ENCODE assay signal across 14 cellular contexts in genomic region chr21:34552324-34553198, GRCh38. TPM values are rescaled to one million over a fixed set of nuclear protein-coding genes. Genes with fewer than 3 reads are reported as not detected.
A peak's percentile ranks its signal among the peaks of the same experiment; 100 is the strongest.
DNase-seq lines count a peak whose midpoint lies in the region; ATAC-seq and TF ChIP-seq lines count a peak whose summit lies in the region.
"Had no signal": no experiment of that assay in that cellular context is flagged by ENCODE, and none has a peak within 500 bp of the region (broad histone marks: within the 10 kb centered on the region; RNA-seq: fewer than 3 reads in every experiment).

No MANE protein-coding gene starts in this region.

- peak overlapping the region; percentile 79 for H3K27ac Mint-ChIP-seq in stimulated activated naive B cell treated with anti-CD40 and anti-IgM and Interleukin-4, amounts not matched to agents 10 μg/mL and 1 μg/mL and 100 μg/mL, for 72 hours
- H3K27ac Mint-ChIP-seq: activated T-helper 1 cell treated with anti-CD3 and anti-CD28 coated beads, Interleukin-12 subunit alpha, Interleukin-12 subunit beta, Interleukin-2, Interleukin-4 antibody, amounts not matched to agents 30 ng/mL and 10 ng/mL and 1 ng/mL, durations not matched to agents 14 hours and 24 hours and 36 hours had no signal

- peaks cover 24 to 41% of the 10 kb centered on the region in 2 donors for H3K36me3 Mint-ChIP-seq in stimulated activated naive B cell treated with anti-CD40 and anti-IgM and Interleukin-4, amounts not matched to agents 10 μg/mL and 1 μg/mL and 100 μg/mL, for 72 hours

- peaks cover 12 to 14% of the 10 kb centered on the region in 2 donors for H3K9me3 Mint-ChIP-seq in stimulated activated naive B cell treated with anti-CD40 and anti-IgM and Interleukin-4, amounts not matched to agents 10 μg/mL and 1 μg/mL and 100 μg/mL, for 72 hours

- DNase-seq in LHCN-M2 (ENCODE audit: low read depth), result peak; percentile 35
- peak; percentile 73 for DNase-seq in adipocyte (ENCODE audit: low read depth)
- peak; percentile 56 for DNase-seq in fibroblast of the aortic adventitia (ENCODE audit: low read depth)
- no peak for DNase-seq in stimulated activated naive B cell treated with anti-CD40 and anti-IgM and Interleukin-4, amounts not matched to agents 10 μg/mL and 1 μg/mL and 100 μg/mL, for 72 hours
- no peak for DNase-seq in NCI-H2171 (lab: John Stamatoyannopoulos, UW)
- DNase-seq in NCI-H1930 (lab: John Stamatoyannopoulos, UW), result no peak
- no peak for DNase-seq in SW480 (ENCODE audit: low spot score)
- DNase-seq: NCI-H1105 treated with DMSO at 0.1 percent for 48 hours; NCI-H69; SIG-M5; stimulated activated naive CD8-positive, alpha-beta T cell treated with anti-CD3 and anti-CD28 coated beads, Interleukin-15, Interleukin-2, amounts not matched to agents 100 U/mL and 50 U/mL, for 24 hours; WERI-Rb-1 had no signal

- no peaks in the 10 kb centered on the region for H3K27me3 ChIP-seq in adipocyte (replicated peaks; ENCODE audit: control insufficient read depth, insufficient read depth, low read length)

- peak overlapping the region; percentile 80 for H3K9ac ChIP-seq in adipocyte (ENCODE audit: low read length)

- H3K4me3 ChIP-seq in adipocyte (ENCODE audit: low read length) (peak overlapping the region; percentile 73), fibroblast of the aortic adventitia (ENCODE audit: low read depth, low read length) (no peak overlapping the region)

- H3K36me3 ChIP-seq in adipocyte (ENCODE audit: control insufficient read depth, insufficient read depth, low read length, severe bottlenecking), result no peaks in the 10 kb centered on the region
- H3K36me3 ChIP-seq: WERI-Rb-1 had no signal

- no peak for TF ChIP-seq CTCF in fibroblast of the aortic adventitia (IDR thresholded peaks at IDR 0.05; ENCODE audit: insufficient read depth, low read length)

- peaks cover 11 to 33% of the 10 kb centered on the region in 2 donors for H3K4me1 Mint-ChIP-seq in stimulated activated naive B cell treated with anti-CD40 and anti-IgM and Interleukin-4, amounts not matched to agents 10 μg/mL and 1 μg/mL and 100 μg/mL, for 72 hours

- H3K4me3 Mint-ChIP-seq in stimulated activated naive B cell treated with anti-CD40 and anti-IgM and Interleukin-4, amounts not matched to agents 10 μg/mL and 1 μg/mL and 100 μg/mL, for 72 hours, result no peak overlapping the region
- H3K4me3 Mint-ChIP-seq: activated T-helper 1 cell treated with anti-CD3 and anti-CD28 coated beads, Interleukin-12 subunit alpha, Interleukin-12 subunit beta, Interleukin-2, Interleukin-4 antibody, amounts not matched to agents 30 ng/mL and 10 ng/mL and 1 ng/mL, durations not matched to agents 14 hours and 24 hours and 36 hours had no signal

- no peaks in the 10 kb centered on the region for H3K27me3 Mint-ChIP-seq in stimulated activated naive B cell treated with anti-CD40 and anti-IgM and Interleukin-4, amounts not matched to agents 10 μg/mL and 1 μg/mL and 100 μg/mL, for 72 hours

- ATAC-seq in stimulated activated naive B cell treated with anti-CD40 and anti-IgM and Interleukin-4, amounts not matched to agents 10 μg/mL and 1 μg/mL and 100 μg/mL, for 72 hours (replicated peaks), result no peak
- ATAC-seq in GM21423 (IDR thresholded peaks at IDR 0.05; ENCODE audit: unreplicated experiment), result no peak

- no peaks in the 10 kb centered on the region for H3K9me3 ChIP-seq in adipocyte (ENCODE audit: control insufficient read depth, low read length)

- H3K4me1 ChIP-seq in adipocyte (ENCODE audit: control insufficient read depth, insufficient read depth, low read length), result peaks cover 30% of the 10 kb centered on the region

RNA-seq across cellular contexts. Expression of gene KCNE1, which starts 40.6 kb away (rescaled TPM):
- total RNA-seq in LHCN-M2 (2014; rRNA removed) (not detected in 2 replicates), fibroblast of the aortic adventitia (ENCODE audit: low replicate concordance) (0.09 and 0.74 TPM in 2 replicates)
- 0.11 TPM for polyA plus RNA-seq in LHCN-M2 (2012)

Comparison
In these comparisons a context has a peak if more than half of its experiments do, and no peak if none do; other contexts are left out.
1. DNase-seq: peak in LHCN-M2 (single experiment), adipocyte (single experiment) and fibroblast of the aortic adventitia (single experiment); none in stimulated activated naive B cell treated with anti-CD40 and anti-IgM and Interleukin-4, amounts not matched to agents 10 μg/mL and 1 μg/mL and 100 μg/mL, for 72 hours (single experiment), NCI-H2171 (single experiment), NCI-H1930 (0 of 2) and SW480 (single experiment).